Comparison of ENCODE assay signal across 1 cellular context in the genomic region with DNA sequence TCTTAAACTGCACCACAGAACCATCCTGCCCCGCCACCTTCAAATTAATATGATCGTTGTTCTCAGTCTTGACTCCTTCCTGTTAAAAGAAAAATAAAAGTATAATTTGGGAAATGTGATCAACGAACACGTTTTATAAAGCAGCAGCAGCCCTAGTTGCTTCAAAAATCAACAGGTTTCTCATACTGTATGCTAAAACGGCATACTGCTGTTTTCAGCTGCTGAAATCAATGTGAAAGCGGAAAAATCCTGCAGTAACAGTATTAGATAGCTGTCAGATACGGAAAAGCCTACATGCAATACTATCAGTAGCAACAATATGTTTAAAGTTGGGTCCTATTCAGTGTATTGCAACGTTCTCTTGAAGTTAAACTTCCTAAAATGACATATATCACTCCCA.
TF ChIP-seq lines count a peak whose summit lies in the region.

No MANE protein-coding gene starts in this region.

TF ChIP-seq in IMR-90, 13 proteins besides CTCF, POLR2A, EP300 and RAD21:
- TF ChIP-seq SMC3 (IDR thresholded peaks at IDR 0.05; ENCODE audit: low read depth, low read length), result no peak
- TF ChIP-seq RFX5 (IDR thresholded peaks at IDR 0.05; ENCODE audit: low read depth, low read length), result no peak
- TF ChIP-seq, protein P1, sequence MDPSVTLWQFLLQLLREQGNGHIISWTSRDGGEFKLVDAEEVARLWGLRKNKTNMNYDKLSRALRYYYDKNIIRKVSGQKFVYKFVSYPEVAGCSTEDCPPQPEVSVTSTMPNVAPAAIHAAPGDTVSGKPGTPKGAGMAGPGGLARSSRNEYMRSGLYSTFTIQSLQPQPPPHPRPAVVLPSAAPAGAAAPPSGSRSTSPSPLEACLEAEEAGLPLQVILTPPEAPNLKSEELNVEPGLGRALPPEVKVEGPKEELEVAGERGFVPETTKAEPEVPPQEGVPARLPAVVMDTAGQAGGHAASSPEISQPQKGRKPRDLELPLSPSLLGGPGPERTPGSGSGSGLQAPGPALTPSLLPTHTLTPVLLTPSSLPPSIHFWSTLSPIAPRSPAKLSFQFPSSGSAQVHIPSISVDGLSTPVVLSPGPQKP (IDR thresholded peaks at IDR 0.05; ENCODE audit: borderline replicate concordance, low read depth, low read length), result no peak
- no peak for TF ChIP-seq RCOR1 (IDR thresholded peaks at IDR 0.05; ENCODE audit: insufficient replicate concordance, low read length)
- TF ChIP-seq BHLHE40 (IDR thresholded peaks at IDR 0.05; ENCODE audit: low read depth, low read length), result no peak
- TF ChIP-seq FOS (IDR thresholded peaks at IDR 0.05; ENCODE audit: low read depth, low read length), result no peak
- TF ChIP-seq NFE2L2 (IDR thresholded peaks at IDR 0.05; ENCODE audit: low read depth, low read length), result no peak
- TF ChIP-seq MAFK (IDR thresholded peaks at IDR 0.05; ENCODE audit: low read depth, low read length), result no peak
- TF ChIP-seq, protein P2, sequence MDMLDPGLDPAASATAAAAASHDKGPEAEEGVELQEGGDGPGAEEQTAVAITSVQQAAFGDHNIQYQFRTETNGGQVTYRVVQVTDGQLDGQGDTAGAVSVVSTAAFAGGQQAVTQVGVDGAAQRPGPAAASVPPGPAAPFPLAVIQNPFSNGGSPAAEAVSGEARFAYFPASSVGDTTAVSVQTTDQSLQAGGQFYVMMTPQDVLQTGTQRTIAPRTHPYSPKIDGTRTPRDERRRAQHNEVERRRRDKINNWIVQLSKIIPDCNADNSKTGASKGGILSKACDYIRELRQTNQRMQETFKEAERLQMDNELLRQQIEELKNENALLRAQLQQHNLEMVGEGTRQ (IDR thresholded peaks at IDR 0.05; ENCODE audit: low read depth, low read length), result no peak
- no peak for TF ChIP-seq MXI1 (IDR thresholded peaks at IDR 0.05; ENCODE audit: borderline replicate concordance, low read depth, low read length)
- TF ChIP-seq MAZ (IDR thresholded peaks at IDR 0.05; ENCODE audit: borderline replicate concordance, low read depth, low read length), result no peak
- TF ChIP-seq CHD1 (IDR thresholded peaks at IDR 0.05; ENCODE audit: low read depth, low read length), result no peak
- TF ChIP-seq CEBPB (IDR thresholded peaks at IDR 0.05; ENCODE audit: low read depth, low read length), result no peak
